8 cellular contexts compared by ENCODE assay signal in genomic region chr1:161304927-161305871, GRCh38. TPM values are rescaled to one million over a fixed set of nuclear protein-coding genes. Genes with fewer than 3 reads are reported as not detected.
DNase-seq lines count a peak whose midpoint lies in the region; ATAC-seq, FAIRE-seq and TF ChIP-seq lines count a peak whose summit lies in the region.

No MANE protein-coding gene starts in this region.

- DNase-seq in stimulated activated CD4-positive, alpha-beta T cell treated with anti-CD3 and anti-CD28 coated beads, Interleukin-15, amount 100 ng/mL, for 24 hours: peak; percentile 8
- no peak for DNase-seq in stimulated activated CD4-positive, alpha-beta T cell treated with anti-CD3 and anti-CD28 coated beads, Interleukin-1b, Interleukin-23, amount 100 ng/mL, for 48 hours
- DNase-seq in bronchial epithelial cell (ENCODE audit: low read depth) (peak; percentile 12), mucosa of descending colon (peak in 2 of 3 donors; percentile 38 to 48), H4 (ENCODE audit: low spot score) (no peak), MV-4-11 (lab: John Stamatoyannopoulos, UW) (no peak), mucosa of gallbladder (ENCODE audit: low spot score) (no peak)

- FAIRE-seq in bronchial epithelial cell (lab: Jason Lieb, UNC): no peak

- H3K9me3 ChIP-seq in mucosa of descending colon: no peaks in the 10 kb centered on the region

- peak overlapping the region; percentile 76 for H3K4me3 ChIP-seq in bronchial epithelial cell (ENCODE audit: low read depth, low read length)
- peak overlapping the region; percentile 44 for H3K4me3 ChIP-seq in mucosa of descending colon

- no peaks in the 10 kb centered on the region for H3K36me3 ChIP-seq in bronchial epithelial cell (ENCODE audit: control insufficient read depth, insufficient read depth, low read length)
- no peaks in the 10 kb centered on the region for H3K36me3 ChIP-seq in mucosa of descending colon (ENCODE audit: low read depth)

- ATAC-seq in mucosa of descending colon: peak; percentile 25
- no peak for ATAC-seq in HG03097 (IDR thresholded peaks at IDR 0.05; ENCODE audit: low FRiP score, unreplicated experiment)

- intact Hi-C loops in mucosa of descending colon (cut with DNase I, micrococcal nuclease): no loop called here

- peaks cover 9% of the 10 kb centered on the region for H3K4me1 ChIP-seq in mucosa of descending colon (ENCODE audit: low read depth)

- no peaks in the 10 kb centered on the region for H3K27me3 ChIP-seq in bronchial epithelial cell (ENCODE audit: control insufficient read depth, insufficient read depth, low read length)

- no peak for TF ChIP-seq CTCF in bronchial epithelial cell (IDR thresholded peaks at IDR 0.05; ENCODE audit: insufficient read depth, low read length, severe bottlenecking)
- TF ChIP-seq CTCF in mucosa of descending colon (IDR thresholded peaks at IDR 0.05): no peak

RNA-seq across cellular contexts. Expression of gene MPZ, which starts 4.6 kb away (rescaled TPM):
- total RNA-seq in bronchial epithelial cell: under 0.01 and 0.13 TPM in 2 replicates
- 10 to 100 TPM in 1 of 3 donors, 1 to 10 TPM in 2; 2.1 to 12.2 (median 3.2) TPM for total RNA-seq in mucosa of descending colon
- total RNA-seq in H4 (2014; rRNA removed; shearing (Covaris generic)): 0.27 and 0.39 TPM in 2 replicates
- 9.0 TPM for total RNA-seq in mucosa of gallbladder

RNA-seq across cellular contexts. Expression of gene SDHC, which starts 9.0 kb away (rescaled TPM):
- total RNA-seq in bronchial epithelial cell: 14.8 and 15.0 TPM in 2 replicates
- total RNA-seq in mucosa of descending colon: 100 to 1,000 TPM; 194 to 244 (median 244) TPM
- total RNA-seq in H4 (2014; rRNA removed; shearing (Covaris generic)): 33.2 and 42.6 TPM in 2 replicates
- 203 TPM for total RNA-seq in mucosa of gallbladder

RNA-seq across cellular contexts. Expression of gene PCP4L1, which starts 46.7 kb away (rescaled TPM):
- total RNA-seq in bronchial epithelial cell: 0.26 and 3.5 TPM in 2 replicates
- total RNA-seq in mucosa of descending colon: 10 to 100 TPM in 1 of 3 donors, 1 to 10 TPM in 1, under 1 TPM in 1; 0.41 to 12.2 (median 1.6) TPM
- total RNA-seq in H4 (2014; rRNA removed; shearing (Covaris generic)): not detected in 2 replicates
- total RNA-seq in mucosa of gallbladder: 17.7 TPM

Comparison
In these comparisons a context has a peak if more than half of its experiments do, and no peak if none do; other contexts are left out.
1. DNase-seq: peak in stimulated activated CD4-positive, alpha-beta T cell treated with anti-CD3 and anti-CD28 coated beads, Interleukin-15, amount 100 ng/mL, for 24 hours (single experiment), bronchial epithelial cell (single experiment) and mucosa of descending colon (2 of 3); none in stimulated activated CD4-positive, alpha-beta T cell treated with anti-CD3 and anti-CD28 coated beads, Interleukin-1b, Interleukin-23, amount 100 ng/mL, for 48 hours (single experiment), H4 (single experiment), MV-4-11 (single experiment) and mucosa of gallbladder (single experiment).